16 cellular contexts compared by ENCODE assay signal in the genomic region with DNA sequence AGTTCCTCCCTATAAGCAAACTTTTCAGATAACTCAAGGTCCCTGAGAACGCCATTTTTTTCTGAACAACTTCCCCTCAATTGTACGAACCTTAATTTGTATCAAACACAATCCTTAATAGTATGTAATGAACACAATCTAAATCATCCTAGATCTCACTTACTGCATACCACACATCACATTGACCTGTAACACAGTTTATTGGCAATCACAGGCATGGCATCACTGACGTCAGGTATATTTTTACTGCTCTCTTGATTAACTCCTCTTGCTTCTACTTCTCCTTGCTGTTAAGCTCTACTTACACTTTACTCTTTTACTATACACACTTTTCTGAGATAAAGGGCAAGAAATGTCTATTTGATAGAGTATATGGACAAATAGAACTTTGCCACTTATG.
DNase-seq lines count a peak whose midpoint lies in the region; ATAC-seq and TF ChIP-seq lines count a peak whose summit lies in the region.
"Had no signal": no experiment of that assay in that cellular context is flagged by ENCODE, and none has a peak within 500 bp of the region (broad histone marks: within the 10 kb centered on the region; RNA-seq: fewer than 3 reads in every experiment).

No MANE protein-coding gene starts in this region.

- DNase-seq in left ventricle myocardium superior (no peak), Right ventricle myocardium inferior (ENCODE audit: missing footprints) (no peak), glutamatergic neuron (no peak), transverse colon (peak; percentile 32)
- DNase-seq: 8988T; ACHN; CD4-positive, CD25-positive, alpha-beta regulatory T cell; DMS53; GF-D8; IMR-90 had no signal

- H3K4me3 ChIP-seq in muscle layer of duodenum (ENCODE audit: low read depth in 1 of 2, low read length in 2 of 2) (no peak overlapping the region), transverse colon (no peak overlapping the region)
- H3K4me3 ChIP-seq: BLaER1 treated with 17β-estradiol and CSF1 and Interleukin-3, amounts not matched to agents 10 nM and 100 nM had no signal

- H3K27me3 Mint-ChIP-seq in glutamatergic neuron (ENCODE audit: unreplicated experiment), result peaks cover 1% of the 10 kb centered on the region
- H3K27me3 Mint-ChIP-seq: CD4-positive, CD25-positive, alpha-beta regulatory T cell had no signal

- TF ChIP-seq EP300 in transverse colon (IDR thresholded peaks at IDR 0.05; ENCODE audit: low read depth), result no peak

- peaks cover 9 to 24% of the 10 kb centered on the region in 2 donors for H3K36me3 ChIP-seq in muscle layer of duodenum (ENCODE audit: control insufficient read depth in 1 of 2, insufficient read depth in 2 of 2, low read length in 2 of 2)
- H3K36me3 ChIP-seq in transverse colon, result peaks cover 0 to 3% (median 0%) of the 10 kb centered on the region in 4 donors

- ATAC-seq in left ventricle myocardium superior, result peak; percentile 40
- no peak for ATAC-seq in Right ventricle myocardium inferior
- ATAC-seq in GM21723 (IDR thresholded peaks at IDR 0.05; ENCODE audit: unreplicated experiment), result no peak
- ATAC-seq in GM21381 (IDR thresholded peaks at IDR 0.05; ENCODE audit: unreplicated experiment), result no peak
- ATAC-seq in HG03039 (IDR thresholded peaks at IDR 0.05; ENCODE audit: unreplicated experiment), result no peak
- ATAC-seq: HCT116 had no signal

- H3K9me3 Mint-ChIP-seq in glutamatergic neuron (ENCODE audit: unreplicated experiment), result no peaks in the 10 kb centered on the region
- H3K9me3 Mint-ChIP-seq: CD4-positive, CD25-positive, alpha-beta regulatory T cell had no signal

- peak overlapping the region; percentile 3 for H3K27ac Mint-ChIP-seq in glutamatergic neuron (ENCODE audit: unreplicated experiment)
- H3K27ac Mint-ChIP-seq: CD4-positive, CD25-positive, alpha-beta regulatory T cell had no signal

- no peak for TF ChIP-seq POLR2A in transverse colon (IDR thresholded peaks at IDR 0.05)

- H3K4me1 ChIP-seq in muscle layer of duodenum (ENCODE audit: control insufficient read depth in 1 of 2, insufficient read depth in 2 of 2, low read length in 2 of 2), result peaks cover 0 to 9% of the 10 kb centered on the region in 2 donors
- H3K4me1 ChIP-seq in transverse colon, result peaks cover 0 to 63% (median 27%) of the 10 kb centered on the region in 4 donors
- H3K4me1 ChIP-seq: BLaER1 treated with 17β-estradiol and CSF1 and Interleukin-3, amounts not matched to agents 10 nM and 100 nM had no signal

- TF ChIP-seq CTCF in glutamatergic neuron (IDR thresholded peaks at IDR 0.05; ENCODE audit: partially characterized antibody, unreplicated experiment) (no peak), transverse colon (IDR thresholded peaks at IDR 0.05) (no peak)

- intact Hi-C loops in left ventricle myocardium superior (cut with micrococcal nuclease) (no loop called here), Right ventricle myocardium inferior (cut with DNase I) (no loop called here), transverse colon (cut with DNase I; ENCODE audit: low total_unique reads) (no loop called here)

- no peaks in the 10 kb centered on the region for H3K36me3 Mint-ChIP-seq in glutamatergic neuron (ENCODE audit: unreplicated experiment)

- in situ Hi-C loops in transverse colon (cut with MboI; ENCODE audit: low pct_ligation_motif_present in 1 of 4, low pct_unique_long_range_greater_than_20kb in 1 of 4, low sequenced_read_pairs in 3 of 4), result no loop called here

- no peaks in the 10 kb centered on the region for H3K27me3 ChIP-seq in muscle layer of duodenum (ENCODE audit: low read depth, low read length)
- H3K27me3 ChIP-seq in transverse colon, result no peaks in the 10 kb centered on the region
- H3K27me3 ChIP-seq: BLaER1 treated with 17β-estradiol and CSF1 and Interleukin-3, amounts not matched to agents 10 nM and 100 nM had no signal

- 41 to 59% methylated on average over 3 of the region's 3 CpGs for WGBS in transverse colon (ENCODE audit: low coverage in 1 of 2), 2 donors

- peaks cover 18% of the 10 kb centered on the region for H3K4me1 Mint-ChIP-seq in glutamatergic neuron (ENCODE audit: low read depth, unreplicated experiment)

- H3K9me3 ChIP-seq in muscle layer of duodenum (ENCODE audit: control insufficient read depth in 1 of 2, low read length in 2 of 2) (peaks cover 0 to 4% of the 10 kb centered on the region in 2 donors), transverse colon (no peaks in the 10 kb centered on the region)
- H3K9me3 ChIP-seq: BLaER1 treated with 17β-estradiol and CSF1 and Interleukin-3, amounts not matched to agents 10 nM and 100 nM had no signal

- H3K27ac ChIP-seq in muscle layer of duodenum (ENCODE audit: low read length) (peak overlapping the region; percentile 0), transverse colon (peak overlapping the region; percentile 67 to 82 (median 81))
- H3K27ac ChIP-seq: BLaER1 treated with 17β-estradiol and CSF1 and Interleukin-3, amounts not matched to agents 10 nM and 100 nM had no signal

- H3K4me3 Mint-ChIP-seq in glutamatergic neuron (ENCODE audit: unreplicated experiment), result no peak overlapping the region
- H3K4me3 Mint-ChIP-seq: CD4-positive, CD25-positive, alpha-beta regulatory T cell had no signal
